ENCODE assay signal across 8 cellular contexts in the genomic region with DNA sequence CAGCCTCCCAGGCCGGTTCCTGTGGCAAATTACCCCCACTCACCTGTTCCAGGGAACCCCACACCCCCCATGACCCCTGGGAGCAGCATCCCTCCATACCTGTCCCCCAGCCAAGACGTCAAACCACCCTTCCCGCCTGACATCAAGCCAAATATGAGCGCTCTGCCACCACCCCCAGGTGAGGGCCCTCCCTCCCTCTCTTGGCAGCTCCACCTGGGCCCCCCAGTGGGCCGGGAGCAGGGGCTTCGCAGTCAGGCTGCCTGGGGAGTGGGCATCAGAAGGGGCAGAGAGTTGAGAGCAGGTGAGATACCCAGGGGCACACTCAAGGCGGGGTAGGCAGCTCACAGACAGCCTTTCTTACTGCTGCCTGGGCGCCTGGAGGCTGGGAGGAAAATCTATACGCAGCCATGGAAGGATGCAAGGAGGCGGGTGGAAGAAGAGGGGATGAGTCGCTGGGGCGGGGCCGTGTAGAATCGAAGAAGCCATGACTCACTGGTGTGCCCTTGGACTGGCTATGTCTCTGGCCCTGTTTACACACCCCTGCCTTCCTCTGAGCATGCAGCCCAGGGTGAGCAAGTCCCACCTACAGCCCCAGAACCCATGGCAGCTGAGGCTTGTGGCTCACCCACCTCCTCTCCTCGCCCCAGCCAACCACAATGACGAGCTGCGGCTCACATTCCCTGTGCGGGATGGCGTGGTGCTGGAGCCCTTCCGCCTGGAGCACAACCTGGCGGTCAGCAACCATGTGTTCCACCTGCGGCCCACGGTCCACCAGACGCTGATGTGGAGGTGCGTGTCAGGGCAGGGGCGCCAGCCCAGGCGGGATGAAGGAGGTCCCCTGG. TPM values are rescaled to one million over a fixed set of nuclear protein-coding genes. Genes with fewer than 3 reads are reported as not detected.
DNase-seq lines count a peak whose midpoint lies in the region; ATAC-seq and TF ChIP-seq lines count a peak whose summit lies in the region.

No MANE protein-coding gene starts in this region.

- no peak overlapping the region for H3K4me2 ChIP-seq in hepatocyte

- no peak overlapping the region for H2AFZ ChIP-seq in hepatocyte

- H3K9me2 ChIP-seq in hepatocyte (replicated peaks; ENCODE audit: insufficient read depth): no peaks in the 10 kb centered on the region

- no peaks in the 10 kb centered on the region for H4K20me1 ChIP-seq in hepatocyte (ENCODE audit: insufficient read depth, poor library complexity, severe bottlenecking)

- no peaks in the 10 kb centered on the region for H3K27me3 ChIP-seq in hepatocyte

- H3K4me3 Mint-ChIP-seq in activated naive CD4-positive, alpha-beta T cell treated with anti-CD3 and anti-CD28 coated beads, Interleukin-2, amount 10 ng/mL, durations not matched to agents 7 days and 5 days: no peak overlapping the region

- no peaks in the 10 kb centered on the region for H3K79me2 ChIP-seq in hepatocyte

- H3K27ac Mint-ChIP-seq in activated naive CD4-positive, alpha-beta T cell treated with anti-CD3 and anti-CD28 coated beads, Interleukin-2, amount 10 ng/mL, durations not matched to agents 7 days and 5 days: peak overlapping the region; percentile 14

- H3K4me3 ChIP-seq in hepatocyte: no peak overlapping the region

- H3K9me3 ChIP-seq in hepatocyte (ENCODE audit: low read depth): no peaks in the 10 kb centered on the region

- peaks cover 40% of the 10 kb centered on the region for H3K36me3 Mint-ChIP-seq in activated naive CD4-positive, alpha-beta T cell treated with anti-CD3 and anti-CD28 coated beads, Interleukin-2, amount 10 ng/mL, durations not matched to agents 7 days and 5 days

- peaks cover 23% of the 10 kb centered on the region for H3K4me1 Mint-ChIP-seq in activated naive CD4-positive, alpha-beta T cell treated with anti-CD3 and anti-CD28 coated beads, Interleukin-2, amount 10 ng/mL, durations not matched to agents 7 days and 5 days

- ATAC-seq in GM21529 (IDR thresholded peaks at IDR 0.05; ENCODE audit: unreplicated experiment): no peak

- peaks cover 6% of the 10 kb centered on the region for H3K4me1 ChIP-seq in hepatocyte (ENCODE audit: insufficient read depth)

- no peaks in the 10 kb centered on the region for H3K27me3 Mint-ChIP-seq in activated naive CD4-positive, alpha-beta T cell treated with anti-CD3 and anti-CD28 coated beads, Interleukin-2, amount 10 ng/mL, durations not matched to agents 7 days and 5 days

- CTCF ChIA-PET in activated naive CD4-positive, alpha-beta T cell treated with anti-CD3 and anti-CD28 coated beads, Interleukin-2, amount 10 ng/mL, durations not matched to agents 7 days and 5 days (lab: Charles Lee): no interaction called here

- peak; percentile 93 for DNase-seq in 8988T
- peak; percentile 96 for DNase-seq in HK-2 (ENCODE audit: unreplicated experiment)
- peak; percentile 46 for DNase-seq in activated naive CD4-positive, alpha-beta T cell treated with anti-CD3 and anti-CD28 coated beads, Interleukin-2, amount 10 ng/mL, durations not matched to agents 7 days and 5 days
- peak; percentile 85 for DNase-seq in hepatocyte (ENCODE audit: low spot score)
- peak; percentile 51 to 61 for DNase-seq in stimulated activated CD8-positive, alpha-beta memory T cell treated with anti-CD3 and anti-CD28 coated beads, Interleukin-2, amount 100 ng/mL, for 48 hours (ENCODE audit: low read depth in 2 of 2)
- no peak for DNase-seq in putamen (ENCODE audit: low spot score)
- DNase-seq in cerebellar nuclear complex (lab: John Stamatoyannopoulos, UW): no peak

- no peak for TF ChIP-seq CTCF in hepatocyte (IDR thresholded peaks at IDR 0.05; ENCODE audit: poor library complexity)

- no peaks in the 10 kb centered on the region for H3K36me3 ChIP-seq in hepatocyte (replicated peaks; ENCODE audit: insufficient read depth, low read depth)

- peak overlapping the region; percentile 69 for H3K27ac ChIP-seq in hepatocyte

- no peaks in the 10 kb centered on the region for H3K9me3 Mint-ChIP-seq in activated naive CD4-positive, alpha-beta T cell treated with anti-CD3 and anti-CD28 coated beads, Interleukin-2, amount 10 ng/mL, durations not matched to agents 7 days and 5 days

- WGBS in hepatocyte (ENCODE audit: low lambda C conversion rate, missing lambda C conversion rate): 87% methylated on average over 27 of the region's 27 CpGs

RNA-seq across cellular contexts. Expression of a gene that starts 48.6 kb away (rescaled TPM):
- total RNA-seq in hepatocyte: 64.3 and 79.4 TPM in 2 replicates
- 69.7 and 70.3 TPM in 2 replicates for polyA plus RNA-seq in hepatocyte

Comparison
In these comparisons a context has a peak if more than half of its experiments do, and no peak if none do; other contexts are left out.
1. DNase-seq: peak in 8988T (single experiment), HK-2 (single experiment), activated naive CD4-positive, alpha-beta T cell treated with anti-CD3 and anti-CD28 coated beads, Interleukin-2, amount 10 ng/mL, durations not matched to agents 7 days and 5 days (single experiment), hepatocyte (single experiment) and stimulated activated CD8-positive, alpha-beta memory T cell treated with anti-CD3 and anti-CD28 coated beads, Interleukin-2, amount 100 ng/mL, for 48 hours (2 of 2); none in putamen (single experiment) and cerebellar nuclear complex (0 of 2).